Comparison of ENCODE assay signal across 23 cellular contexts in the genomic region with DNA sequence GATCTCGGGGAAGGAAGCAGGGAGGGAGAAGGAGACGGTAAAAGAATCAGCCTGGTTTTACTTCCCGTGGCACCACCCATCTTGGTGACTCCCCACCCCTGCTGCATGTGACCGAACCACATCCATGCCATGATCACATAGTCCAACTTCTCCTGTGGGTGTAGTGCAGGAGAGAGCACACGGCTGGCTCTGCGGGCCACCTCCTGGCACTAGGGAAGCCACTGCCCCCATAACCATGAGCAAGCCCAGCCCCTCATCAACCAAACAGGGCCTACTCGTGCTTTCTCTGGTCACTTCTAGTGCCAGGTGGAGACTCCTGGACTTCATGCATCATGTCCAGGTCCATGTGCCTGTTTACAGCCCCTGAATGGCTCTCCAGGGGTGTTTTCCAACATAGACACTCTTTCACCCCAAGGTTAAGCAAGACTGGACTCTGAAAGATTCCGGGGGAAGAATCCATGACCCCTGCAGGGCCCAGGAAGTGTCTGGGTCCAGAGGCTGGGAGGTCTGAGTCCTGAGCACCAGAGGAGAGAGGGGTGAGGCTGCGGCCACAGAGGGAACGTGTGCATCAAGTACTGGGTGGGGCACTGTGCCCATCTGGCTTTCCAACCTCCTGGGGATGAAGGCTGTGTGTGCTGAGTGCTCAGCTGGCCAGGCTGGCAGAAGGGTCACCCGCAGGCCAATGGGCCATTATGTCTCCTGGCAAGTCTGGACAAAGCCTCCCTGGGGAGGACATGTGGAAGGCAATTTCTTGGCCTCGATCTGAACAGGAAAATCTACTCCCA. TPM values are rescaled to one million over a fixed set of nuclear protein-coding genes. Genes with fewer than 3 reads are reported as not detected.
DNase-seq lines count a peak whose midpoint lies in the region; ATAC-seq and TF ChIP-seq lines count a peak whose summit lies in the region.
"Had no signal": no experiment of that assay in that cellular context is flagged by ENCODE, and none has a peak within 500 bp of the region (broad histone marks: within the 10 kb centered on the region; RNA-seq: fewer than 3 reads in every experiment).

No MANE protein-coding gene starts in this region.

- no peak overlapping the region for H3K18ac ChIP-seq in IMR-90 (ENCODE audit: low read depth, low read length)

- no peaks in the 10 kb centered on the region for H3K79me1 ChIP-seq in IMR-90 (ENCODE audit: low read depth in 1 of 2, low read length in 2 of 2)

- intact Hi-C loops in IMR-90 (cut with micrococcal nuclease): loop anchor here (10.0 kb wide), 1 partner anchor 267 kb away; no protein-coding TSS in a partner anchor

- no peak for TF ChIP-seq POLR2A in IMR-90 (IDR thresholded peaks at IDR 0.05; ENCODE audit: low read depth, low read length)

- BruUV-seq in IMR-90 (replicated peaks; lab: Mats Ljungman, UMichigan): no TSS peak

- H3K4me1 ChIP-seq in IMR-90 (ENCODE audit: control insufficient read depth, insufficient read depth, low read length) (no peaks in the 10 kb centered on the region), osteoblast (ENCODE audit: insufficient read depth, low read length) (peaks cover 3% of the 10 kb centered on the region)

- 60% methylated on average over 1 of the region's 12 CpGs; no CpG with 5 or more reads in 1 of the 2 experiments for WGBS in IMR-90 (ENCODE audit: extremely low coverage in 2 of 2, insufficient read length in 1 of 2), 2 experiments

- no peak for ATAC-seq in IMR-90 (ENCODE audit: low read depth)

- H2AK9ac ChIP-seq in IMR-90 (replicated peaks; ENCODE audit: low read depth, low read length, poor library complexity): peak overlapping the region; percentile 28

- H3K79me2 ChIP-seq in osteoblast (ENCODE audit: insufficient read depth, low read length): no peaks in the 10 kb centered on the region

- H3K56ac ChIP-seq in IMR-90 (ENCODE audit: extremely low read depth, insufficient read depth, low read length): no peak overlapping the region

- H3K36me3 ChIP-seq in IMR-90 (ENCODE audit: control insufficient read depth, insufficient read depth, low read length) (no peaks in the 10 kb centered on the region), WERI-Rb-1 (peaks cover 60% of the 10 kb centered on the region), osteoblast (ENCODE audit: insufficient read depth, low read length) (no peaks in the 10 kb centered on the region)
- H3K36me3 ChIP-seq: esophagus squamous epithelium, MG63, uterus had no signal

- in situ Hi-C loops in IMR-90 (cut with MboI; ENCODE audit: low sequenced_read_pairs): loop anchor here (5.0 kb wide), 1 partner anchor 90 kb away; no protein-coding TSS in a partner anchor
- in situ Hi-C loops in GM13976 (cut with MboI; ENCODE audit: low sequenced_read_pairs, unreplicated experiment): no loop called here

- CTCF ChIA-PET in IMR-90 (lab: Yijun Ruan, JAX): interaction anchor here (0.6 kb wide), 1 partner anchor 1681 kb away, joined by 3 read pairs; no protein-coding TSS in a partner anchor

- H2AK5ac ChIP-seq in IMR-90 (ENCODE audit: low read depth, low read length): no peak overlapping the region

- H4K20me1 ChIP-seq in IMR-90 (ENCODE audit: insufficient read depth, low read length) (peaks cover 6% of the 10 kb centered on the region), osteoblast (ENCODE audit: insufficient read depth, low read length) (no peaks in the 10 kb centered on the region)

- H3K27ac ChIP-seq in IMR-90 (ENCODE audit: insufficient read depth, low read length): no peak overlapping the region
- peak overlapping the region; percentile 95 for H3K27ac ChIP-seq in WERI-Rb-1
- no peak overlapping the region for H3K27ac ChIP-seq in osteoblast (ENCODE audit: low read depth, low read length)
- H3K27ac ChIP-seq: 22Rv1, esophagus squamous epithelium, uterus had no signal

- H4K8ac ChIP-seq in IMR-90 (ENCODE audit: low read depth in 2 of 2, low read length in 2 of 2): no peak overlapping the region

- H3K14ac ChIP-seq in IMR-90 (replicated peaks; ENCODE audit: low read depth, low read length): no peak overlapping the region

- H2AFZ ChIP-seq in IMR-90 (replicated peaks; ENCODE audit: low read length, poor library complexity) (no peak overlapping the region), osteoblast (ENCODE audit: low read length) (no peak overlapping the region)

- DNase-seq in DMS 273 (lab: John Stamatoyannopoulos, UW; ENCODE audit: unreplicated experiment) (peak; percentile 62), DMS 273 treated with DMSO at 0.1 percent for 48 hours (lab: John Stamatoyannopoulos, UW) (no peak), IMR-90 (no peak), WERI-Rb-1 (no peak), osteoblast (ENCODE audit: insufficient read length, low spot score, missing footprints) (peak; percentile 29), iPS-NIHi11 (ENCODE audit: low spot score) (no peak), GM13976 (ENCODE audit: low spot score) (no peak)
- DNase-seq in stimulated activated naive CD4-positive, alpha-beta T cell (lab: John Stamatoyannopoulos, UW): no peak
- DNase-seq: activated CD4-positive, CD25-positive, alpha-beta regulatory T cell treated with anti-CD3 and anti-CD28 coated beads, Interleukin-2, amount 50 U/mL, for 72 hours; activated CD8-positive, alpha-beta T cell treated with anti-CD3 and anti-CD28 coated beads, Interleukin-2, amount 10 ng/mL, durations not matched to agents 7 days and 5 days; effector memory CD4-positive, alpha-beta T cell; esophagus squamous epithelium; MG63; midbrain; NCI-H187; nephron progenitor cell; stimulated activated CD4-positive, alpha-beta T cell treated with anti-CD3 and anti-CD28 coated beads, Interleukin-12 subunit alpha, Interleukin-12 subunit beta, amount 100 ng/mL, for 4 hours; uterus had no signal

- H3K23ac ChIP-seq in IMR-90 (ENCODE audit: low read depth, low read length): no peak overlapping the region

- no peaks in the 10 kb centered on the region for H3K9me3 ChIP-seq in IMR-90 (ENCODE audit: control insufficient read depth, insufficient read depth, low read length)
- peaks cover 3% of the 10 kb centered on the region for H3K9me3 ChIP-seq in WERI-Rb-1 (ENCODE audit: severe bottlenecking)
- no peaks in the 10 kb centered on the region for H3K9me3 ChIP-seq in osteoblast (ENCODE audit: low read depth, low read length)
- H3K9me3 ChIP-seq: esophagus squamous epithelium, MG63, uterus had no signal

- H3K4me2 ChIP-seq in IMR-90 (ENCODE audit: low read depth, low read length): no peak overlapping the region
- H3K4me2 ChIP-seq in osteoblast (ENCODE audit: insufficient read depth, low read length): no peak overlapping the region

- no peak overlapping the region for H2BK15ac ChIP-seq in IMR-90 (ENCODE audit: low read depth, low read length)

- no peaks in the 10 kb centered on the region for H3K9me1 ChIP-seq in IMR-90 (ENCODE audit: insufficient read depth, low read length)

- POLR2A ChIA-PET in IMR-90 (lab: Charles Lee; ENCODE audit: unreplicated experiment): no interaction called here

- no peak overlapping the region for H3K4me3 ChIP-seq in IMR-90 (ENCODE audit: insufficient read depth, low read depth, low read length)
- no peak overlapping the region for H3K4me3 ChIP-seq in WERI-Rb-1 (ENCODE audit: low read depth, low read length)
- H3K4me3 ChIP-seq in osteoblast (ENCODE audit: insufficient read depth, low read length): no peak overlapping the region
- H3K4me3 ChIP-seq: esophagus squamous epithelium, MG63, uterus had no signal

- no peak for TF ChIP-seq RAD21 in IMR-90 (IDR thresholded peaks at IDR 0.05; ENCODE audit: low read length)

- H3K27me3 ChIP-seq in IMR-90 (ENCODE audit: control insufficient read depth, insufficient read depth, low read length) (peaks cover 37% of the 10 kb centered on the region), WERI-Rb-1 (ENCODE audit: insufficient read depth, low read depth, severe bottlenecking) (no peaks in the 10 kb centered on the region), osteoblast (ENCODE audit: insufficient read depth, low read length) (peaks cover 40% of the 10 kb centered on the region)

- no peak overlapping the region for H3K4ac ChIP-seq in IMR-90 (ENCODE audit: low read depth, low read length)

- no peak overlapping the region for H2BK20ac ChIP-seq in IMR-90 (ENCODE audit: low read depth, low read length)

- H3K9ac ChIP-seq in IMR-90 (ENCODE audit: low read depth, low read length): no peak overlapping the region

- no peak overlapping the region for H4K5ac ChIP-seq in IMR-90 (ENCODE audit: low read depth, low read length)

- no peak overlapping the region for H2BK5ac ChIP-seq in IMR-90 (ENCODE audit: low read depth, low read length, poor library complexity, severe bottlenecking)

- TF ChIP-seq CTCF in IMR-90 (conservative IDR thresholded peaks at IDR 0.05; ENCODE audit: low read depth, low read length) (no peak), WERI-Rb-1 (IDR thresholded peaks at IDR 0.05; ENCODE audit: low read depth, low read length) (no peak), osteoblast (IDR thresholded peaks at IDR 0.05; ENCODE audit: extremely low read depth, low read depth, low read length) (no peak), GM13976 (IDR thresholded peaks at IDR 0.05; ENCODE audit: borderline replicate concordance, control extremely low read depth, extremely low read depth, insufficient read depth, missing control alignments) (no peak)

- H4K91ac ChIP-seq in IMR-90 (ENCODE audit: insufficient read depth, low read depth, low read length): no peak overlapping the region

- dilution Hi-C loops in IMR-90 (cut with HindIII; ENCODE audit: low sequenced_read_pairs, unreplicated experiment): no loop called here

- H2BK120ac ChIP-seq in IMR-90 (ENCODE audit: low read depth, low read length): no peak overlapping the region

RNA-seq across cellular contexts. Expression of a gene that starts 3.5 kb away (rescaled TPM):
- total RNA-seq in IMR-90 (2012; rRNA removed) (not detected in 2 replicates), osteoblast (not detected in 2 replicates)
- polyA plus RNA-seq in IMR-90 (2012; rRNA removed): not detected in 2 replicates
- polyA plus RNA-seq in IMR-90 (2012; cell fraction: cytosol; rRNA removed): not detected in 2 replicates
- polyA plus RNA-seq in IMR-90 (2012; cell fraction: nucleus; rRNA removed; ENCODE audit: low replicate concordance): not detected in 2 replicates
- total RNA-seq: activated CD8-positive, alpha-beta T cell treated with anti-CD3 and anti-CD28 coated beads, Interleukin-2, amount 10 ng/mL, durations not matched to agents 7 days and 5 days; activated T-helper 1 cell treated with anti-CD3 and anti-CD28 coated beads, Interleukin-12 subunit alpha, Interleukin-12 subunit beta, Interleukin-2, Interleukin-4 antibody, amounts not matched to agents 30 ng/mL and 10 ng/mL and 1 ng/mL, durations not matched to agents 14 hours and 24 hours and 36 hours; glomerular endothelial cell; left lobe of liver had no signal
- polyA plus RNA-seq: BJ had no signal

RNA-seq across cellular contexts. Expression of a gene that starts 23.7 kb away (rescaled TPM):
- total RNA-seq in IMR-90 (2012; rRNA removed) (not detected in 2 replicates), osteoblast (not detected in 2 replicates)
- polyA plus RNA-seq in IMR-90 (2012; rRNA removed): not detected in 2 replicates
- not detected in 2 replicates for polyA plus RNA-seq in IMR-90 (2012; cell fraction: cytosol; rRNA removed)
- polyA plus RNA-seq in IMR-90 (2012; cell fraction: nucleus; rRNA removed; ENCODE audit: low replicate concordance): not detected in 2 replicates
- total RNA-seq: activated CD8-positive, alpha-beta T cell treated with anti-CD3 and anti-CD28 coated beads, Interleukin-2, amount 10 ng/mL, durations not matched to agents 7 days and 5 days; activated T-helper 1 cell treated with anti-CD3 and anti-CD28 coated beads, Interleukin-12 subunit alpha, Interleukin-12 subunit beta, Interleukin-2, Interleukin-4 antibody, amounts not matched to agents 30 ng/mL and 10 ng/mL and 1 ng/mL, durations not matched to agents 14 hours and 24 hours and 36 hours; glomerular endothelial cell; left lobe of liver had no signal
- polyA plus RNA-seq: BJ had no signal

RNA-seq across cellular contexts. Expression of a gene that starts 52.0 kb away (rescaled TPM):
- total RNA-seq in IMR-90 (2012; rRNA removed) (0.54 and 1.4 TPM in 2 replicates), osteoblast (0.29 and 0.36 TPM in 2 replicates)
- polyA plus RNA-seq in IMR-90 (2012; rRNA removed): 0.53 and 0.94 TPM in 2 replicates
- polyA plus RNA-seq in IMR-90 (2012; cell fraction: cytosol; rRNA removed): 0.03 and 0.09 TPM in 2 replicates
- polyA plus RNA-seq in IMR-90 (2012; cell fraction: nucleus; rRNA removed; ENCODE audit: low replicate concordance): 0.02 and 0.18 TPM in 2 replicates

Comparison
In these comparisons a context has a peak if more than half of its experiments do, and no peak if none do; other contexts are left out.
1. DNase-seq: peak in DMS 273 (single experiment) and osteoblast (single experiment); none in DMS 273 treated with DMSO at 0.1 percent for 48 hours (single experiment), IMR-90 (single experiment), WERI-Rb-1 (single experiment), iPS-NIHi11 (single experiment), GM13976 (single experiment) and stimulated activated naive CD4-positive, alpha-beta T cell (0 of 6).